In genomic region chr22:30265851-30266444, GRCh38 we compare ENCODE assay signal across 1 cellular context.
A peak's percentile ranks its signal among the peaks of the same experiment; 100 is the strongest.
TF ChIP-seq lines count a peak whose summit lies in the region.

No MANE protein-coding gene starts in this region.

TF ChIP-seq in HepG2, 621 proteins besides CTCF, POLR2A, EP300 and RAD21 (continued from another document):
- 0 out of 2 replicates have a peak, but pooled peaks have one; percentile 23 for TF ChIP-seq PATZ1 (CRISPR knock-in tag; IDR thresholded peaks at IDR 0.05)
